Comparison of ENCODE assay signal across 28 cellular contexts in the genomic region with DNA sequence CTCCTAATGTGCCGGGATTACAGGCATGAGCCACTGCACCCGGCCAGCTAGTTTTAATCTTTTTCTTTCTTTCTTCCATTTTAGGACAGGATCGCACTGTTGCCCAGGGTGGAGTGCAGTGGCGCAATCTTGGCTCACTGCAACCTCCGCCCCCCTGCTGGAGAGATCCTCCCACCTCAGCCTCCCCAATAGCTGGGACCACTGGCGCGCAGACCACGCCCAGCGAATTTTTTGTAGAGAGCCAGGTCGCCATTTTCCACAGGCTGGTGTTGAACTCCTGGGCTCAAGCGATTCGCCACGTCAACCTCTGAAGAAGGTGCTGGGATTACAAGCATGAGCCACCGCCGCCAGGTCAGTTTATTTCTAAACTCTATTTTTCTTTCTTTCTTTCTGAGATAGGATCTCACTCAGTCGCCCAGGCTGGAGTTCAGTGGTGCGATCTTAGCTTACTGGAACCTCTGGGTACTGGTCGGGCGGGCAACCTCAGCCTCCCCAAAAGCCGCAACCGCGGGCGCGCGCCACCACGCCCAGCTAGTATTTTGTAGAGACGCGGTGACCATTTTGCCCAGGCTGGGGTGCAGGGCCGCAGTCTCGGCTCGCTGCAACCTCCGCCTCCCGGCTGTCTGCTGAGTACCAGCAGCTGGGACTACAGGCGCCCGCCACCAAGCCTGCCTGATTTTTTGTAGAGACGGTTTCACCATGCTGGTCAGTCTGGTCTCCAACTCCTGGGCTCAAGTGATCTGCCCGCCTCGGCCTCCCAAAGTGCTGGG. TPM values are rescaled to one million over a fixed set of nuclear protein-coding genes. Genes with fewer than 3 reads are reported as not detected.
"Had no signal": no experiment of that assay in that cellular context is flagged by ENCODE, and none has a peak within 500 bp of the region (broad histone marks: within the 10 kb centered on the region; RNA-seq: fewer than 3 reads in every experiment).

No MANE protein-coding gene starts in this region.

- H3K36me3 ChIP-seq: SJCRH30 had no signal

- H3K4me1 ChIP-seq: SJCRH30 had no signal

- H3K9me3 ChIP-seq: SJCRH30 had no signal

- DNase-seq: KBM-7; MV-4-11; NCI-H1048; NCI-H1105; NCI-H1417; NCI-H1436 treated with DMSO at 0.1 percent for 48 hours; NCI-H187; NCI-H2029; NCI-H2081 treated with DMSO at 0.1 percent for 48 hours; NCI-H2171; NCI-H226; NCI-H446; NCI-H510A; NCI-H524 treated with DMSO at 0.1 percent for 48 hours; NCI-H69; NCI-H774; NK-92 treated with Interleukin-12 subunit alpha and Interleukin-12 subunit beta, amount 100 ng/mL, for 24 hours; PC-3; SHP77 treated with DMSO at 0.1 percent for 48 hours; SJCRH30 had no signal

- ATAC-seq: HepG2, Panc1, PC-3, SK-N-SH treated with all-trans-retinoic acid at 6 μM for 48 hours had no signal

- H3K4me3 ChIP-seq: SJCRH30 had no signal

- H3K27ac ChIP-seq: RWPE1, SJCRH30 had no signal

- H3K27me3 ChIP-seq: SJCRH30 had no signal

RNA-seq across cellular contexts. Expression of a gene that starts 20.0 kb away (rescaled TPM):
- total RNA-seq: HT-29, LHCN-M2, MCF 10A, OCI-LY7 had no signal
